ENCODE assay signal across 9 cellular contexts in the genomic region with DNA sequence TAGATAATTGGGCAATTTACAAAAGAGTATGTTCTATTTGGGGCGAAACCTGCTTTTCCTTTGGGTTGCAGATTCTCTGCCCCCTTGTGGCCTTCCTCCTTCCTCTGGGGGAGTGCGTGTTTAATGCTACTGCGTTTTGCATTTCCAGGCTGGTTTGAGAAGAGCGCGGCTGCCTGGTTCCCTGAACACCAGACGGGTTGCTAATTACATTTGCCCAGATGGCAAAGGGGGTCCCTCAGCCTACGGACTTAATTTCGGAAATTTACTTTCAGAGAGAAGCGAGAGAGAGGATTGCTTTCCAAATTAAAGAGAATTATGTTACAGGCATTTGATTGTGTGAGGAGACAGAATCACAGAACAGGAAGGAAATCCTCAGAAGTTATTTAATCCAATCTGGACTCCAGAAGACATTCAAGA.
DNase-seq lines count a peak whose midpoint lies in the region; ATAC-seq and TF ChIP-seq lines count a peak whose summit lies in the region.
"Had no signal": no experiment of that assay in that cellular context is flagged by ENCODE, and none has a peak within 500 bp of the region (broad histone marks: within the 10 kb centered on the region; RNA-seq: fewer than 3 reads in every experiment).

No MANE protein-coding gene starts in this region.

- H3K4me3 ChIP-seq in heart right ventricle (peak overlapping the region in 6 of 10 donors; percentile 2 to 32 (median 18)), psoas muscle (peak overlapping the region; percentile 23)

- no peaks in the 10 kb centered on the region for H3K36me3 Mint-ChIP-seq in activated naive CD4-positive, alpha-beta T cell treated with anti-CD3 and anti-CD28 coated beads, Interleukin-2, amount 10 ng/mL, durations not matched to agents 7 days and 5 days

- DNase-seq in SKM-1 treated with dmso at 0.1 percent for 144 hours (lab: John Stamatoyannopoulos, UW; ENCODE audit: unreplicated experiment): peak; percentile 7
- no peak for DNase-seq in SKM-1 (lab: John Stamatoyannopoulos, UW; ENCODE audit: unreplicated experiment)
- DNase-seq in NCI-H146 (lab: John Stamatoyannopoulos, UW): peak; percentile 64
- peak; percentile 29 for DNase-seq in activated naive CD4-positive, alpha-beta T cell treated with anti-CD3 and anti-CD28 coated beads, Interleukin-2, amount 10 ng/mL, durations not matched to agents 7 days and 5 days
- DNase-seq in heart right ventricle: peak; percentile 18 to 42
- DNase-seq in psoas muscle: peak in 1 of 2 donors; percentile 23
- no peak for DNase-seq in NK-92 (lab: John Stamatoyannopoulos, UW; ENCODE audit: unreplicated experiment)

- H3K4me1 Mint-ChIP-seq in activated naive CD4-positive, alpha-beta T cell treated with anti-CD3 and anti-CD28 coated beads, Interleukin-2, amount 10 ng/mL, durations not matched to agents 7 days and 5 days: no peaks in the 10 kb centered on the region

- peaks cover 4% of the 10 kb centered on the region for H3K9me3 Mint-ChIP-seq in activated naive CD4-positive, alpha-beta T cell treated with anti-CD3 and anti-CD28 coated beads, Interleukin-2, amount 10 ng/mL, durations not matched to agents 7 days and 5 days

- peaks cover 0 to 7% (median 0%) of the 10 kb centered on the region in 9 donors for H3K4me1 ChIP-seq in heart right ventricle
- peaks cover 6% of the 10 kb centered on the region for H3K4me1 ChIP-seq in psoas muscle

- intact Hi-C loops in heart right ventricle (cut with DNase I): loop anchor here in 4 of 10 donors (5.0 to 10.0 kb wide), 4 partner anchors 88 to 168 kb away; a partner anchor contains a TSS
- intact Hi-C loops in psoas muscle (cut with DNase I): no loop called here

- no peak overlapping the region for H3K27ac ChIP-seq in heart right ventricle
- no peak overlapping the region for H3K27ac ChIP-seq in psoas muscle
- H3K27ac ChIP-seq: epithelial cell of prostate had no signal

- H3K36me3 ChIP-seq in heart right ventricle (no peaks in the 10 kb centered on the region), psoas muscle (ENCODE audit: insufficient read depth in 1 of 2, low read depth in 1 of 2) (no peaks in the 10 kb centered on the region)

- CTCF ChIA-PET in activated naive CD4-positive, alpha-beta T cell treated with anti-CD3 and anti-CD28 coated beads, Interleukin-2, amount 10 ng/mL, durations not matched to agents 7 days and 5 days (lab: Charles Lee): no interaction called here

- TF ChIP-seq CTCF in heart right ventricle (IDR thresholded peaks at IDR 0.05) (peak; percentile 32 to 84 (median 68)), psoas muscle (IDR thresholded peaks at IDR 0.05) (peak; percentile 47)

- ATAC-seq in heart right ventricle (peak in 5 of 8 donors; percentile 72 to 85 (median 79)), psoas muscle (peak in 1 of 4 donors; percentile 56), HG02840 (IDR thresholded peaks at IDR 0.05; ENCODE audit: low FRiP score, unreplicated experiment) (no peak)

- H3K27ac Mint-ChIP-seq in activated naive CD4-positive, alpha-beta T cell treated with anti-CD3 and anti-CD28 coated beads, Interleukin-2, amount 10 ng/mL, durations not matched to agents 7 days and 5 days: no peak overlapping the region

- WGBS in heart right ventricle, 2 donors: 7 to 9% methylated on average over 9 of the region's 9 CpGs
- 8 to 19% (median 10%) methylated on average over 9 of the region's 9 CpGs for WGBS in psoas muscle, 3 donors

- peaks cover 0 to 6% (median 0%) of the 10 kb centered on the region in 7 donors for H3K27me3 ChIP-seq in heart right ventricle
- peaks cover 0 to 2% (median 0%) of the 10 kb centered on the region in 3 donors for H3K27me3 ChIP-seq in psoas muscle (ENCODE audit: insufficient read depth in 3 of 3, low read length in 2 of 3)

- H3K27me3 Mint-ChIP-seq in activated naive CD4-positive, alpha-beta T cell treated with anti-CD3 and anti-CD28 coated beads, Interleukin-2, amount 10 ng/mL, durations not matched to agents 7 days and 5 days: peaks cover 5% of the 10 kb centered on the region

- H3K4me3 Mint-ChIP-seq in activated naive CD4-positive, alpha-beta T cell treated with anti-CD3 and anti-CD28 coated beads, Interleukin-2, amount 10 ng/mL, durations not matched to agents 7 days and 5 days: no peak overlapping the region

- H3K9me3 ChIP-seq in heart right ventricle (peaks cover 0 to 6% (median 0%) of the 10 kb centered on the region in 11 donors), psoas muscle (no peaks in the 10 kb centered on the region)

Comparison
In these comparisons a context has a peak if more than half of its experiments do, and no peak if none do; other contexts are left out.
1. DNase-seq: peak in SKM-1 treated with dmso at 0.1 percent for 144 hours (single experiment), NCI-H146 (single experiment), activated naive CD4-positive, alpha-beta T cell treated with anti-CD3 and anti-CD28 coated beads, Interleukin-2, amount 10 ng/mL, durations not matched to agents 7 days and 5 days (single experiment) and heart right ventricle (2 of 2); none in SKM-1 (single experiment) and NK-92 (single experiment).